ENCODE assay signal across 7 cellular contexts in genomic region chr12:122265433-122265832, GRCh38. TPM values are rescaled to one million over a fixed set of nuclear protein-coding genes. Genes with fewer than 3 reads are reported as not detected.
DNase-seq lines count a peak whose midpoint lies in the region; ATAC-seq, FAIRE-seq and TF ChIP-seq lines count a peak whose summit lies in the region.

No MANE protein-coding gene starts in this region.

- H3K4me3 ChIP-seq in HEK293 (ENCODE audit: low read depth, low read length), result peak overlapping the region; percentile 95

- no peaks in the 10 kb centered on the region for H3K4me1 ChIP-seq in HEK293 (ENCODE audit: control insufficient read depth, insufficient read depth, low read length)

- H3K36me3 Mint-ChIP-seq in T-cell, result peaks cover 22% of the 10 kb centered on the region
- peaks cover 15% of the 10 kb centered on the region for H3K36me3 Mint-ChIP-seq in stimulated activated memory B cell treated with anti-CD40 and anti-IgM and Interleukin-4, amounts not matched to agents 10 μg/mL and 1 μg/mL and 100 μg/mL, for 72 hours

- H3K36me3 ChIP-seq in HEK293 (ENCODE audit: control insufficient read depth in 2 of 2, insufficient read depth in 1 of 2, low read length in 2 of 2), result peaks cover 21 to 29% of the 10 kb centered on the region in 2 experiments

- FAIRE-seq in D721Med (lab: Jason Lieb, UNC), result no peak

- POLR2A ChIA-PET in HEK293 (lab: Yijun Ruan, JAX) (interaction anchor here (0.6 to 1.1 kb wide), 3 partner anchors 13 to 389 kb away, joined by 3 to 4 read pairs (median 3); no protein-coding TSS in a partner anchor), T-cell (lab: Charles Lee) (interaction anchor here in 1 of 2 donors (1.2 kb wide), 1 partner anchor 20 kb away, joined by 3 read pairs; no protein-coding TSS in a partner anchor)

- peak overlapping the region; percentile 99 for H3K27ac Mint-ChIP-seq in T-cell
- H3K27ac Mint-ChIP-seq in stimulated activated memory B cell treated with anti-CD40 and anti-IgM and Interleukin-4, amounts not matched to agents 10 μg/mL and 1 μg/mL and 100 μg/mL, for 72 hours, result peak overlapping the region; percentile 98

- peak overlapping the region; percentile 92 to 97 (median 95) for H3K4me3 Mint-ChIP-seq in T-cell
- H3K4me3 Mint-ChIP-seq in stimulated activated memory B cell treated with anti-CD40 and anti-IgM and Interleukin-4, amounts not matched to agents 10 μg/mL and 1 μg/mL and 100 μg/mL, for 72 hours, result peak overlapping the region; percentile 91

- CTCF ChIA-PET in HEK293 (lab: Yijun Ruan, JAX) (no interaction called here), T-cell (lab: Charles Lee) (interaction anchor here in 1 of 2 donors (2.2 kb wide), 1 partner anchor 39 kb away, joined by 28 read pairs; the partner anchor contains the start of gene DIABLO)

- H3K9me3 ChIP-seq in HEK293 (ENCODE audit: control insufficient read depth, insufficient read depth, low read depth, low read length), result no peaks in the 10 kb centered on the region

- H3K27me3 Mint-ChIP-seq in T-cell, result peaks cover 0 to 3% of the 10 kb centered on the region in 2 donors
- H3K27me3 Mint-ChIP-seq in stimulated activated memory B cell treated with anti-CD40 and anti-IgM and Interleukin-4, amounts not matched to agents 10 μg/mL and 1 μg/mL and 100 μg/mL, for 72 hours, result no peaks in the 10 kb centered on the region

- 0 out of 2 replicates have a peak overlapping the region, but pooled peaks have one; percentile 60 for H3K27ac ChIP-seq in HEK293 (ENCODE audit: extremely low read depth, low read depth, low read length)

- DNase-seq in T-cell (peak in 15 of 34 experiments; percentile 3 to 38 (median 15)), germinal center (ENCODE audit: low spot score) (peak; percentile 22), NCI-H2107 treated with DMSO at 0.1 percent for 48 hours (lab: John Stamatoyannopoulos, UW; ENCODE audit: unreplicated experiment) (no peak), D721Med (ENCODE audit: insufficient read length, low spot score) (no peak)

- ATAC-seq in T-cell (replicated peaks in 1 of 4) (peak; percentile 12 to 37 (median 24)), GM19455 (IDR thresholded peaks at IDR 0.05; ENCODE audit: unreplicated experiment) (no peak)
- peak; percentile 3 for ATAC-seq in stimulated activated memory B cell treated with anti-CD40 and anti-IgM and Interleukin-4, amounts not matched to agents 10 μg/mL and 1 μg/mL and 100 μg/mL, for 72 hours

- TF ChIP-seq CTCF in HEK293 (tag by site-specific recombination; IDR thresholded peaks at IDR 0.05), result no peak
- TF ChIP-seq CTCF in D721Med (IDR thresholded peaks at IDR 0.05; ENCODE audit: insufficient read depth, missing control alignments), result no peak

- no peaks in the 10 kb centered on the region for H3K9me3 Mint-ChIP-seq in T-cell
- H3K9me3 Mint-ChIP-seq in stimulated activated memory B cell treated with anti-CD40 and anti-IgM and Interleukin-4, amounts not matched to agents 10 μg/mL and 1 μg/mL and 100 μg/mL, for 72 hours, result no peaks in the 10 kb centered on the region

- peaks cover 18 to 43% (median 35%) of the 10 kb centered on the region in 3 donors for H3K4me1 Mint-ChIP-seq in T-cell
- H3K4me1 Mint-ChIP-seq in stimulated activated memory B cell treated with anti-CD40 and anti-IgM and Interleukin-4, amounts not matched to agents 10 μg/mL and 1 μg/mL and 100 μg/mL, for 72 hours, result peaks cover 6% of the 10 kb centered on the region

TF ChIP-seq in HEK293, 187 proteins besides CTCF, POLR2A, EP300 and RAD21:
- no peak for TF ChIP-seq ZNF16 (tag by site-specific recombination; IDR thresholded peaks at IDR 0.05; ENCODE audit: low read depth)
- TF ChIP-seq ZNF184 (tag by site-specific recombination; IDR thresholded peaks at IDR 0.05), result no peak
- TF ChIP-seq PRDM4 (tag by site-specific recombination; IDR thresholded peaks at IDR 0.05), result no peak
TF ChIP-seq in HEK293: peak in this region for 0.

RNA-seq across cellular contexts. Expression of gene VPS33A, which starts 0.9 kb away (rescaled TPM):
- 10 to 100 TPM; 22.7 to 35.0 (median 29.5) TPM for total RNA-seq in T-cell

RNA-seq across cellular contexts. Expression of gene DIABLO, which starts 39.6 kb away (rescaled TPM):
- total RNA-seq in T-cell, result 10 to 100 TPM; 39.8 to 85.1 (median 41.3) TPM
